In genomic region chrX:85327060-85327333, GRCh38 we compare ENCODE assay signal across 29 cellular contexts. TPM values are rescaled to one million over a fixed set of nuclear protein-coding genes. Genes with fewer than 3 reads are reported as not detected.
"Had no signal": no experiment of that assay in that cellular context is flagged by ENCODE, and none has a peak within 500 bp of the region (broad histone marks: within the 10 kb centered on the region; RNA-seq: fewer than 3 reads in every experiment).

No MANE protein-coding gene starts in this region.

- H3K27ac ChIP-seq: neutrophil, pancreas, psoas muscle, right lobe of liver, skin epidermis, spleen, stomach, thoracic aorta, thyroid gland, tibial nerve, upper lobe of left lung, vagina had no signal

- H3K4me1 ChIP-seq: pancreas, psoas muscle, right lobe of liver, spleen, stomach, thyroid gland, tibial nerve, upper lobe of left lung, vagina had no signal

- H3K36me3 ChIP-seq: neutrophil, pancreas, right lobe of liver, spleen, thoracic aorta, thyroid gland, tibial nerve, upper lobe of left lung, vagina had no signal

- ATAC-seq: naive thymus-derived CD8-positive, alpha-beta T cell; natural killer cell treated with Interleukin-12 subunit alpha and Interleukin-12 subunit beta and Interleukin-15 and Interleukin-18, amount 100 ng/mL, for 72 hours; pancreas; psoas muscle; right cardiac atrium; stimulated activated effector memory CD8-positive, alpha-beta T cell treated with anti-CD3 and anti-CD28 coated beads, Interleukin-12 subunit alpha, Interleukin-12 subunit beta, amount 100 ng/mL, for 72 hours; stimulated activated naive B cell treated with anti-CD40 and anti-IgM and Interleukin-4, amounts not matched to agents 10 μg/mL and 1 μg/mL and 100 μg/mL, for 72 hours had no signal

- H3K4me3 ChIP-seq: pancreas, psoas muscle, right lobe of liver, skin epidermis, smooth muscle cell, spleen, stomach, thoracic aorta, thyroid gland, tibial nerve, upper lobe of left lung, vagina had no signal

- FAIRE-seq: urothelium cell line had no signal

- H3K9me3 ChIP-seq: neutrophil, pancreas, psoas muscle, right lobe of liver, thoracic aorta, thyroid gland, tibial nerve, upper lobe of left lung, vagina had no signal

- DNase-seq: naive thymus-derived CD8-positive, alpha-beta T cell; nephron progenitor cell; nucleus accumbens; psoas muscle; stimulated activated CD4-positive, alpha-beta T cell treated with anti-CD3 and anti-CD28 coated beads, Interleukin-12 subunit alpha, Interleukin-12 subunit beta, amount 100 ng/mL, for 4 hours; stimulated activated CD4-positive, alpha-beta T cell treated with anti-CD3 and anti-CD28 coated beads, Interleukin-1b, Interleukin-23, amount 100 ng/mL, for 48 hours; stimulated activated CD4-positive, alpha-beta T cell treated with anti-CD3 and anti-CD28 coated beads, Interleukin-2, amount 100 ng/mL, for 48 hours; stimulated activated CD4-positive, alpha-beta T cell treated with anti-CD3 and anti-CD28 coated beads, Interleukin-4, amount 100 ng/mL, for 24 hours; stimulated activated naive B cell treated with anti-CD40 and anti-IgM and Interleukin-4, amounts not matched to agents 10 μg/mL and 1 μg/mL and 100 μg/mL, for 72 hours; stimulated activated naive CD4-positive, alpha-beta T cell treated with Interleukin-2 at 50 U/mL for 16 hours; thyroid gland; trophoblast cell; upper lobe of left lung had no signal

- H3K27me3 ChIP-seq: neutrophil, pancreas, right lobe of liver, spleen, stomach, thyroid gland, tibial nerve, upper lobe of left lung, vagina had no signal

RNA-seq across cellular contexts. Expression of gene POF1B, which starts 52.5 kb away (rescaled TPM):
- total RNA-seq: naive thymus-derived CD8-positive, alpha-beta T cell; natural killer cell treated with Interleukin-12 subunit alpha and Interleukin-12 subunit beta and Interleukin-15 and Interleukin-18, amount 100 ng/mL, for 72 hours; neural crest cell; osteocyte had no signal
- polyA plus RNA-seq: naive thymus-derived CD8-positive, alpha-beta T cell had no signal
